ENCODE assay signal across 10 cellular contexts in the genomic region with DNA sequence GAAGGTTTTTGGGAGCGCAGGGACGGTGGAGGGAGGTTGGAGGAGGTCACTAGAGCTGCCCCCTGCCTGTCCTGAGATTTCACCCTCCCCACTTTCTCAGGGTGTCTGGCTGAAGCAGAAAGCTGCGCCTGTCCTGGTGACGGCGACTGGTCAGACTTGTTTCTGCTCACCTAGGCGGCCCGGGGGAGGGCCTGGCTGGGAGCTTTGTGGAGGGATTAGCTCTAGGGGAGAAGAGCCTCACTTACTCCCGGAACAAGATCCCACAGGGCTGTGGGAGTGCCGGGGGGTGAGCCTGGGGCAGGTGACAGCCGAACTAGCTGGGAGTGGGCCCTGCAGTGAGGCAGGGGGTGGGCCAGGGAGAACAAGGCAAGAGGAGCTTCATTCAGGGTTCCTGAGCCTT. TPM values are rescaled to one million over a fixed set of nuclear protein-coding genes. Genes with fewer than 3 reads are reported as not detected.
DNase-seq lines count a peak whose midpoint lies in the region; ATAC-seq and TF ChIP-seq lines count a peak whose summit lies in the region.
"Had no signal": no experiment of that assay in that cellular context is flagged by ENCODE, and none has a peak within 500 bp of the region (broad histone marks: within the 10 kb centered on the region; RNA-seq: fewer than 3 reads in every experiment).

No MANE protein-coding gene starts in this region.

- BruUV-seq in PC-3 (replicated peaks; lab: Mats Ljungman, UMichigan), result no TSS peak

- H3K79me2 ChIP-seq in PC-3 (ENCODE audit: low read length) (peaks cover 26% of the 10 kb centered on the region), trophoblast cell (ENCODE audit: control insufficient read depth, insufficient read depth, low read length, poor library complexity) (peaks cover 23% of the 10 kb centered on the region)

- peaks cover 21% of the 10 kb centered on the region for H3K4me1 ChIP-seq in PC-3 (ENCODE audit: insufficient read depth, low read length)
- H3K4me1 ChIP-seq in trophoblast cell (ENCODE audit: control insufficient read depth in 1 of 2, insufficient read depth in 2 of 2, low read length in 2 of 2), result peaks cover 43 to 52% of the 10 kb centered on the region in 2 experiments

- H3K4me3 ChIP-seq in PC-3 (ENCODE audit: low read length), result no peak overlapping the region
- no peak overlapping the region for H3K4me3 ChIP-seq in epithelial cell of esophagus (ENCODE audit: low read length)
- no peak overlapping the region for H3K4me3 ChIP-seq in trophoblast cell (ENCODE audit: low read depth, low read length)

- H3K27ac ChIP-seq in PC-3 (ENCODE audit: low read length), result peak overlapping the region; percentile 23
- H3K27ac ChIP-seq in trophoblast cell (ENCODE audit: low read depth, low read length), result peak overlapping the region; percentile 58
- H3K27ac ChIP-seq: 22Rv1 had no signal

- CTCF ChIA-PET in PC-3 (lab: Charles Lee), result interaction anchor here (0.6 to 1.1 kb wide), 2 partner anchors 10 to 11 kb away, joined by 3 to 8 read pairs; no protein-coding TSS in a partner anchor

- peaks cover 18% of the 10 kb centered on the region for H3K79me1 ChIP-seq in trophoblast cell (ENCODE audit: low read length)

- H3K9me3 ChIP-seq in PC-3 (ENCODE audit: low read length), result no peaks in the 10 kb centered on the region
- H3K9me3 ChIP-seq in trophoblast cell (ENCODE audit: insufficient read depth, low read depth, low read length), result peaks cover 3% of the 10 kb centered on the region

- DNase-seq in DMS 273 (lab: John Stamatoyannopoulos, UW; ENCODE audit: unreplicated experiment) (peak; percentile 78), DMS 273 treated with DMSO at 0.1 percent for 48 hours (lab: John Stamatoyannopoulos, UW) (no peak), PC-3 (peak; percentile 52), epithelial cell of esophagus (ENCODE audit: low read depth) (peak; percentile 88), trophoblast cell (peak in 1 of 2 donors; percentile 38), GDM1 (lab: John Stamatoyannopoulos, UW) (no peak), SKM-1 treated with dmso at 0.1 percent for 144 hours (lab: John Stamatoyannopoulos, UW; ENCODE audit: unreplicated experiment) (no peak)
- DNase-seq: kidney glomerular epithelial cell had no signal

- no peak overlapping the region for H2AK5ac ChIP-seq in trophoblast cell (ENCODE audit: low read length)

- H3F3A ChIP-seq in PC-3 (ENCODE audit: low read length, unreplicated experiment), result no peaks in the 10 kb centered on the region

- ATAC-seq in PC-3, result no peak
- no peak for ATAC-seq in HG03469 (IDR thresholded peaks at IDR 0.05; ENCODE audit: unreplicated experiment)

- intact Hi-C loops in PC-3 (cut with micrococcal nuclease), result no loop called here

- WGBS in trophoblast cell (ENCODE audit: extremely low coverage, insufficient coverage, insufficient read length), result no CpG with 5 or more reads among the region's 10 CpGs

- peak overlapping the region; percentile 76 for H2BK12ac ChIP-seq in trophoblast cell (ENCODE audit: low read length)

- H2AFZ ChIP-seq in PC-3 (ENCODE audit: low read length) (no peak overlapping the region), trophoblast cell (ENCODE audit: insufficient read depth, low read length, poor library complexity) (no peak overlapping the region)

- POLR2A ChIA-PET in PC-3 (lab: Charles Lee; ENCODE audit: unreplicated experiment), result no interaction called here

- H4K8ac ChIP-seq in trophoblast cell (ENCODE audit: low read depth, low read length), result peak overlapping the region; percentile 36

- H3K9me2 ChIP-seq in PC-3 (replicated peaks; ENCODE audit: low read length), result no peaks in the 10 kb centered on the region

- no peak overlapping the region for H3K4ac ChIP-seq in trophoblast cell (ENCODE audit: low read depth, low read length)

- H3K23ac ChIP-seq in trophoblast cell (ENCODE audit: low read length), result no peak overlapping the region

- H3K27me3 ChIP-seq in PC-3 (ENCODE audit: low read length), result no peaks in the 10 kb centered on the region
- no peaks in the 10 kb centered on the region for H3K27me3 ChIP-seq in trophoblast cell (ENCODE audit: insufficient read depth, low read length)

- H3K14ac ChIP-seq in trophoblast cell (ENCODE audit: low read length), result peak overlapping the region; percentile 59

- H3K4me2 ChIP-seq in PC-3 (ENCODE audit: low read length) (peak overlapping the region; percentile 20), trophoblast cell (ENCODE audit: low read length) (peak overlapping the region; percentile 32)

- peak overlapping the region; percentile 81 for H3K18ac ChIP-seq in trophoblast cell (ENCODE audit: low read length)

- peak overlapping the region; percentile 78 for H2BK5ac ChIP-seq in trophoblast cell (ENCODE audit: low read depth, low read length, poor library complexity)

- H2BK120ac ChIP-seq in trophoblast cell (ENCODE audit: insufficient read depth, low read length, poor library complexity), result peak overlapping the region; percentile 73

- no peak overlapping the region for H4K12ac ChIP-seq in trophoblast cell (ENCODE audit: low read depth, low read length)

- H3K36me3 ChIP-seq in PC-3 (ENCODE audit: low read depth, low read length), result no peaks in the 10 kb centered on the region
- peaks cover 0 to 2% of the 10 kb centered on the region in 2 experiments for H3K36me3 ChIP-seq in trophoblast cell (ENCODE audit: control insufficient read depth in 1 of 2, insufficient read depth in 2 of 2, low read length in 2 of 2)

- H3K9ac ChIP-seq in PC-3 (ENCODE audit: low read length) (no peak overlapping the region), trophoblast cell (ENCODE audit: low read length) (no peak overlapping the region)

- TF ChIP-seq CTCF in PC-3 (conservative IDR thresholded peaks at IDR 0.05; ENCODE audit: low read depth, low read length), result no peak
- TF ChIP-seq CTCF in epithelial cell of esophagus (IDR thresholded peaks at IDR 0.05; ENCODE audit: insufficient read depth, low read depth, low read length, missing control alignments), result no peak

- H4K91ac ChIP-seq in trophoblast cell (ENCODE audit: low read depth, low read length), result peak overlapping the region; percentile 65

- 0 out of 2 replicates have a peak, but pooled peaks cover 4% of the 10 kb centered on the region for H4K20me1 ChIP-seq in PC-3 (ENCODE audit: low read length)

RNA-seq across cellular contexts. Expression of a gene that starts 11.5 kb away (rescaled TPM):
- total RNA-seq in PC-3 (2014; rRNA removed), result 75.0 and 116 TPM in 2 replicates
- 146 and 153 TPM in 2 replicates for polyA plus RNA-seq in trophoblast cell (2013)

RNA-seq across cellular contexts. Expression of a gene that starts 16.2 kb away (rescaled TPM):
- total RNA-seq in PC-3 (2014; rRNA removed), result 47.2 and 55.4 TPM in 2 replicates
- polyA plus RNA-seq in trophoblast cell (2013), result 19.2 and 20.1 TPM in 2 replicates

RNA-seq across cellular contexts. Expression of a gene that starts 22.9 kb away (rescaled TPM):
- total RNA-seq in PC-3 (2014; rRNA removed), result 0.17 and 0.66 TPM in 2 replicates
- 0.62 and 1.0 TPM in 2 replicates for polyA plus RNA-seq in trophoblast cell (2013)

RNA-seq across cellular contexts. Expression of a gene that starts 47.2 kb away (rescaled TPM):
- not detected in 2 replicates for total RNA-seq in PC-3 (2014; rRNA removed)
- not detected in 2 replicates for polyA plus RNA-seq in trophoblast cell (2013)

Comparison
In these comparisons a context has a peak if more than half of its experiments do, and no peak if none do; other contexts are left out.
1. DNase-seq: peak in DMS 273 (single experiment), PC-3 (single experiment) and epithelial cell of esophagus (single experiment); none in DMS 273 treated with DMSO at 0.1 percent for 48 hours (single experiment), GDM1 (single experiment) and SKM-1 treated with dmso at 0.1 percent for 144 hours (single experiment).